ENCODE assay signal across 8 cellular contexts in the genomic region with DNA sequence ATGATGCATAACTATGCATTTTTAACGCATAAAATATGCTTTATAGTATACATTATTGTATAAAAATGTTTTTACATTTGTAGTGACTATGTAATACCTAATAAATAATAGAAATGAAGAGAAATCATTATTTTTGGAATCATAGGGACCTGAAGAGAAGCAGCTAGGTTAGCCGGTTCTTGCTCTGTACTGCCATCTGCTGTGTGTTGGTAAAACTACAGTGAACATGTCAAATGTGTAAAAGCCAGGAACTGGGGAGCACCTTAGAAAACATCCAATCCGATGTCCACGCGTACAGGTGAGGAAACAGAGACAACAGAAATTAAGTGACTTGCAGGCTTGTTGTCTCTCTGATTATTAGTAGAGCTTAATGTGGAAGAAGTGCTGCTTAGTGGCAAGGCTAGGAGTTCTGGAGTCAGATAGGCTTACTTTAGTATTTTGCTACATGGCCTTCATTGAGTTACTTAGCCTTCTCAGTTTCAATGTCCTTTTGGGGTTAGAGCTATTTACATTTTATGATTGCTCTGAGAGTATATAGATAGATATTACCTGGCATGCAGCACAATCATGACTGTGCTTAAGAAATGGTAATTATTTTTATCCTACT.
DNase-seq lines count a peak whose midpoint lies in the region; ATAC-seq and TF ChIP-seq lines count a peak whose summit lies in the region.

No MANE protein-coding gene starts in this region.

- no peaks in the 10 kb centered on the region for H3K9me3 Mint-ChIP-seq in MCF 10A (ENCODE audit: unreplicated experiment)

- H2BK20ac ChIP-seq in IMR-90 (ENCODE audit: low read depth, low read length): no peak overlapping the region

- no peaks in the 10 kb centered on the region for H3K9me3 ChIP-seq in DND-41 (ENCODE audit: insufficient read depth, low read length, severe bottlenecking)
- H3K9me3 ChIP-seq in IMR-90 (ENCODE audit: control insufficient read depth, insufficient read depth, low read length): no peaks in the 10 kb centered on the region

- TF ChIP-seq RAD21 in IMR-90 (IDR thresholded peaks at IDR 0.05; ENCODE audit: low read length): peak; percentile 55

- no peak overlapping the region for H2AK5ac ChIP-seq in IMR-90 (ENCODE audit: low read depth, low read length)

- no peak overlapping the region for H3K27ac Mint-ChIP-seq in MCF 10A (ENCODE audit: low read depth, unreplicated experiment)

- DNase-seq in DND-41 (peak; percentile 50), IMR-90 (peak; percentile 56), RKO (ENCODE audit: low spot score) (peak; percentile 54), MCF 10A (ENCODE audit: unreplicated experiment) (peak; percentile 62), left lobe of liver (ENCODE audit: low spot score) (no peak), superior temporal gyrus (ENCODE audit: extremely low spot score) (peak; percentile 81), NK-92 (lab: John Stamatoyannopoulos, UW; ENCODE audit: unreplicated experiment) (no peak)

- TF ChIP-seq CTCF in DND-41 (IDR thresholded peaks at IDR 0.05; ENCODE audit: borderline replicate concordance, extremely low read depth, low read length, poor library complexity, severe bottlenecking): peak; percentile 76
- TF ChIP-seq CTCF in IMR-90 (conservative IDR thresholded peaks at IDR 0.05; ENCODE audit: low read depth, low read length): peak; percentile 61
- peak; percentile 66 for TF ChIP-seq CTCF in MCF 10A (IDR thresholded peaks at IDR 0.05; ENCODE audit: unreplicated experiment)

- H4K20me1 ChIP-seq in DND-41 (ENCODE audit: insufficient read depth, low read length) (no peaks in the 10 kb centered on the region), IMR-90 (ENCODE audit: insufficient read depth, low read length) (no peaks in the 10 kb centered on the region)

- no peak overlapping the region for H2AK9ac ChIP-seq in IMR-90 (replicated peaks; ENCODE audit: low read depth, low read length, poor library complexity)

- POLR2A ChIA-PET in IMR-90 (lab: Charles Lee; ENCODE audit: unreplicated experiment) (no interaction called here), MCF 10A (lab: Yijun Ruan, JAX) (interaction anchor here (0.8 kb wide), 1 partner anchor 68 kb away, joined by 4 read pairs; no protein-coding TSS in a partner anchor)

- H3K14ac ChIP-seq in IMR-90 (replicated peaks; ENCODE audit: low read depth, low read length): no peak overlapping the region

- no peaks in the 10 kb centered on the region for H3K36me3 Mint-ChIP-seq in MCF 10A (ENCODE audit: insufficient read depth, unreplicated experiment)

- H3K23ac ChIP-seq in IMR-90 (ENCODE audit: low read depth, low read length): no peak overlapping the region

- no peak for TF ChIP-seq POLR2A in IMR-90 (IDR thresholded peaks at IDR 0.05; ENCODE audit: low read depth, low read length)

- H3K27me3 Mint-ChIP-seq in MCF 10A (ENCODE audit: insufficient read depth, unreplicated experiment): no peaks in the 10 kb centered on the region

- H3K27me3 ChIP-seq in DND-41 (ENCODE audit: insufficient read depth, low read length, poor library complexity) (no peaks in the 10 kb centered on the region), IMR-90 (ENCODE audit: control insufficient read depth, insufficient read depth, low read length) (no peaks in the 10 kb centered on the region)

- no TSS peak for BruUV-seq in IMR-90 (replicated peaks; lab: Mats Ljungman, UMichigan)
- BruUV-seq in MCF 10A (replicated peaks; lab: Mats Ljungman, UMichigan): no TSS peak

- no peak overlapping the region for H3K4me3 Mint-ChIP-seq in MCF 10A (ENCODE audit: unreplicated experiment)

- H2BK120ac ChIP-seq in IMR-90 (ENCODE audit: low read depth, low read length): no peak overlapping the region

- H3K4me2 ChIP-seq in DND-41 (ENCODE audit: insufficient read depth, low read length) (no peak overlapping the region), IMR-90 (ENCODE audit: low read depth, low read length) (no peak overlapping the region)

- in situ Hi-C loops in IMR-90 (cut with MboI; ENCODE audit: low sequenced_read_pairs): no loop called here

- 25% methylated on average over 2 of the region's 5 CpGs; no CpG with 5 or more reads in 1 of the 2 experiments for WGBS in IMR-90 (ENCODE audit: extremely low coverage in 2 of 2, insufficient read length in 1 of 2), 2 experiments

- no peak overlapping the region for H2BK5ac ChIP-seq in IMR-90 (ENCODE audit: low read depth, low read length, poor library complexity, severe bottlenecking)

- no peak overlapping the region for H4K8ac ChIP-seq in IMR-90 (ENCODE audit: low read depth in 2 of 2, low read length in 2 of 2)

- H3K36me3 ChIP-seq in DND-41 (ENCODE audit: insufficient read depth, low read length) (no peaks in the 10 kb centered on the region), IMR-90 (ENCODE audit: control insufficient read depth, insufficient read depth, low read length) (no peaks in the 10 kb centered on the region)

- ATAC-seq in DND-41 (ENCODE audit: insufficient read depth, low read depth) (peak; percentile 60; the same call in 1 of the 3 replicates), GM21360 (IDR thresholded peaks at IDR 0.05; ENCODE audit: unreplicated experiment) (peak; percentile 86), IMR-90 (ENCODE audit: low read depth) (peak; percentile 91), left lobe of liver (peak; percentile 90)

- H3K79me1 ChIP-seq in IMR-90 (ENCODE audit: low read depth in 1 of 2, low read length in 2 of 2): no peaks in the 10 kb centered on the region

- CTCF ChIA-PET in IMR-90 (lab: Yijun Ruan, JAX): interaction anchor here (1.2 to 1.3 kb wide), 2 partner anchors 11 to 366 kb away, joined by 3 to 6 read pairs; no protein-coding TSS in a partner anchor
- CTCF ChIA-PET in MCF 10A (lab: Yijun Ruan, JAX): interaction anchor here (0.5 to 1.3 kb wide), 21 partner anchors 9 to 990 kb away, joined by 3 to 8 read pairs (median 4); no protein-coding TSS in a partner anchor

- no peak overlapping the region for H4K91ac ChIP-seq in IMR-90 (ENCODE audit: insufficient read depth, low read depth, low read length)

- H3K18ac ChIP-seq in IMR-90 (ENCODE audit: low read depth, low read length): no peak overlapping the region

- H3K9me1 ChIP-seq in IMR-90 (ENCODE audit: insufficient read depth, low read length): no peaks in the 10 kb centered on the region

- no peak overlapping the region for H3K4ac ChIP-seq in IMR-90 (ENCODE audit: low read depth, low read length)

- intact Hi-C loops in IMR-90 (cut with micrococcal nuclease): loop anchor here (1.0 to 5.0 kb wide), 4 partner anchors 196 to 786 kb away; no protein-coding TSS in a partner anchor
- intact Hi-C loops in MCF 10A (cut with micrococcal nuclease): no loop called here

- H2AFZ ChIP-seq in DND-41 (ENCODE audit: low read depth, low read length) (no peak overlapping the region), IMR-90 (replicated peaks; ENCODE audit: low read length, poor library complexity) (no peak overlapping the region)

- H3K9ac ChIP-seq in DND-41 (ENCODE audit: low read depth, low read length) (no peak overlapping the region), IMR-90 (ENCODE audit: low read depth, low read length) (no peak overlapping the region)

- H2BK15ac ChIP-seq in IMR-90 (ENCODE audit: low read depth, low read length): no peak overlapping the region

- peaks cover 7% of the 10 kb centered on the region for H3K4me1 Mint-ChIP-seq in MCF 10A (ENCODE audit: insufficient read depth, unreplicated experiment)

- no peak overlapping the region for H3K27ac ChIP-seq in DND-41 (ENCODE audit: low read length)
- no peak overlapping the region for H3K27ac ChIP-seq in IMR-90 (ENCODE audit: insufficient read depth, low read length)

- no peaks in the 10 kb centered on the region for H3K4me1 ChIP-seq in DND-41 (ENCODE audit: insufficient read depth, low read length)
- no peaks in the 10 kb centered on the region for H3K4me1 ChIP-seq in IMR-90 (ENCODE audit: control insufficient read depth, insufficient read depth, low read length)

- H4K5ac ChIP-seq in IMR-90 (ENCODE audit: low read depth, low read length): no peak overlapping the region

- no peak overlapping the region for H3K56ac ChIP-seq in IMR-90 (ENCODE audit: extremely low read depth, insufficient read depth, low read length)

- H3K79me2 ChIP-seq in DND-41 (ENCODE audit: insufficient read depth, low read length): no peaks in the 10 kb centered on the region

- no peak overlapping the region for H3K4me3 ChIP-seq in DND-41 (ENCODE audit: low read depth in 1 of 2, low read length in 2 of 2)
- H3K4me3 ChIP-seq in IMR-90 (ENCODE audit: insufficient read depth, low read depth, low read length): no peak overlapping the region

- dilution Hi-C loops in IMR-90 (cut with HindIII; ENCODE audit: low sequenced_read_pairs, unreplicated experiment): no loop called here

TF ChIP-seq in IMR-90, 13 proteins besides CTCF, POLR2A, EP300 and RAD21:
- TF ChIP-seq SMC3 (IDR thresholded peaks at IDR 0.05; ENCODE audit: low read depth, low read length): peak; percentile 40; the same call in 1 of the 2 replicates
- TF ChIP-seq FOS (IDR thresholded peaks at IDR 0.05; ENCODE audit: low read depth, low read length): no peak
TF ChIP-seq in IMR-90: peak in this region for 1.

Comparison
In these comparisons a context has a peak if more than half of its experiments do, and no peak if none do; other contexts are left out.
1. DNase-seq: peak in DND-41 (single experiment), IMR-90 (single experiment), RKO (single experiment), MCF 10A (single experiment) and superior temporal gyrus (single experiment); none in left lobe of liver (single experiment) and NK-92 (single experiment).
2. Peak in every context shown above with its lines, with median percentiles within 50 percentile points of each other: ATAC-seq and CTCF ChIP-seq.